21 cellular contexts compared by ENCODE assay signal in the genomic region with DNA sequence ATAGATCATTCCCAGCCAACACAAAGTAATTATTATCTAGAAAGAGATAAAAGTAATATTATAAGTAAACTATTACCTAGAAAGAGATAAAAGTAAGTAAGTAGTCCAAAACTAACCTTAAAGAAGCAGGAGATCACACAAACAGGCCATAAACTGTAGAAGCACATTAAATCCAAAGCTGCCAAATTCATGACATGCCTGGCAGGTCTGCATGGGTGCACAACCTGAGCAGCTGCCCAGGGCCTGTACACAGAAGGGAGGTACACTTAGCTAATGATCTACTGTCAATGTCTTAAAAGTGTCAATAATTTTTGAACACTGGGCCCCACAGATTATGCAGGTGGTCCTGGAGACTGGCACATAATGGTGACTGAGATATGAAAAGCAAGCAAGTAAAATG.
DNase-seq lines count a peak whose midpoint lies in the region; ATAC-seq lines count a peak whose summit lies in the region.
"Had no signal": no experiment of that assay in that cellular context is flagged by ENCODE, and none has a peak within 500 bp of the region (broad histone marks: within the 10 kb centered on the region; RNA-seq: fewer than 3 reads in every experiment).

No MANE protein-coding gene starts in this region.

- DNase-seq in kidney glomerular epithelial cell (lab: John Stamatoyannopoulos, UW) (peak; percentile 34), left kidney (ENCODE audit: low read depth, low spot score) (peak; percentile 3), mucosa of gallbladder (ENCODE audit: low spot score) (peak; percentile 26), renal cortical epithelial cell (ENCODE audit: low read depth) (peak; percentile 5), NCI-H82 treated with DMSO at 0.1 percent for 48 hours (lab: John Stamatoyannopoulos, UW; ENCODE audit: unreplicated experiment) (no peak), D341Med (ENCODE audit: low spot score) (no peak)
- DNase-seq: AML-193; Caco-2; Calu3; CD4-positive, alpha-beta T cell; CD8-positive, alpha-beta T cell; DMS 273 treated with DMSO at 0.1 percent for 48 hours; DMS153; DMS53; DMS79; DND-41; EL; GDM1 had no signal

- ATAC-seq in GM18519 (IDR thresholded peaks at IDR 0.05; ENCODE audit: low FRiP score, unreplicated experiment) = no peak
- ATAC-seq: A549; CD8-positive, alpha-beta T cell; GM12878 had no signal

Comparison
In these comparisons a context has a peak if more than half of its experiments do, and no peak if none do; other contexts are left out.
1. DNase-seq: peak in kidney glomerular epithelial cell (single experiment), left kidney (single experiment), mucosa of gallbladder (single experiment) and renal cortical epithelial cell (single experiment); none in NCI-H82 treated with DMSO at 0.1 percent for 48 hours (single experiment) and D341Med (single experiment).